ENCODE assay signal across 8 cellular contexts in the genomic region with DNA sequence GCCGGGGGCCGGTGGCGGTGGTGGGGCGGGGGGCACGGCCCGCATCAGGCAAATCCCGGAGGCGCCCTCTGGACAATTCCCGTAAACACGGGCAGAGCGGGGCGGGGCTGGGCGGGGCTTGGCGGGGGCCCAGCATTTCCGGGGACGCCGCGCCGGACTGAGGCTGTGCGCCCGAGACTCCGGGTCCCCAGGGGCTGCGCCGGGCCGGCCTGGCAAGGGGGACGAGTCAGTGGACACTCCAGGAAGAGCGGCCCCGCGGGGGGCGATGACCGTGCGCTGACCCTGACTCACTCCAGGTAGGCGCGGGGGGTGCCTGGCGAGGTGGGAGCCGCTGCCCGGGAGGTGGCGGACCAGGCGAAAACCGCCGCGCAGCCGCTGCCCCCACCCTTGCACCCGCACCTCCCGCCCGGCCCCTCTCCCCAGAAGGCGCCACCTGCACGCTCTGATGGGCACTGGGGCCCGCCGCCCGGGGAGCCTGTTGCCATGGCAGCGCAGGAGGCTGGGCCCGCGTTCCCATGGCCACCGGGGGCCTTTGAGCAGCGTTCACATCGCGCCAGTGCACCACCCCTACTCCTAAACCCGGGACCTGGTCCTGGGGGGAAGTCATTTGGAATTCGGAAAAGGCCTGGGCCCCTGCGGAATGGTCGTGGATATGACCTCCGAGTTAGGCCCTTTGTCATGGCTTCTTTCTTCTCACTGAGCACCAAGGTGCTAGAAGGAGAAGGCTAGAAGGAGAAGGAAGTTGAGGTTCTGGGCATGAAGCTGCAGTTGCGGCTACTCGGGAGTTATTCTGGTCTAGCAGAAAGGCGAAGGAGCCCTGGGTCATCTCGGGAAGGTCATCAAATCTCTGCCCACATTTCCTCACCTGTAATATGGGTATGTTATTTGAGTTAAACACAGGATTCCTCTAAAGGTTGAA. TPM values are rescaled to one million over a fixed set of nuclear protein-coding genes. Genes with fewer than 3 reads are reported as not detected.
DNase-seq lines count a peak whose midpoint lies in the region; ATAC-seq and TF ChIP-seq lines count a peak whose summit lies in the region.

No MANE protein-coding gene starts in this region.

- H3K36me3 Mint-ChIP-seq in CD14-positive monocyte: peaks cover 3% of the 10 kb centered on the region in 2 donors

- H3K27ac Mint-ChIP-seq in CD14-positive monocyte: peak overlapping the region; percentile 76 to 90 (median 83)

- peaks cover 18 to 36% of the 10 kb centered on the region in 2 donors for H3K4me1 ChIP-seq in mucosa of rectum (ENCODE audit: control insufficient read depth in 2 of 2, insufficient read depth in 2 of 2, low read length in 2 of 2)

- H3K4me3 ChIP-seq in epithelial cell of proximal tubule (ENCODE audit: low read depth, low read length): peak overlapping the region; percentile 76
- peak overlapping the region; percentile 86 to 87 for H3K4me3 ChIP-seq in mucosa of rectum (ENCODE audit: low read length in 2 of 2)

- intact Hi-C loops in CD14-positive monocyte (cut with micrococcal nuclease): no loop called here

- H3K9me3 ChIP-seq in mucosa of rectum (ENCODE audit: control insufficient read depth in 2 of 2, low read length in 2 of 2): no peaks in the 10 kb centered on the region

- H3K27me3 Mint-ChIP-seq in CD14-positive monocyte (ENCODE audit: low read depth in 3 of 3): peaks cover 3 to 9% (median 4%) of the 10 kb centered on the region in 3 donors

- H3K9me3 Mint-ChIP-seq in CD14-positive monocyte: peaks cover 0 to 4% (median 0%) of the 10 kb centered on the region in 7 donors

- H3K36me3 ChIP-seq in mucosa of rectum (ENCODE audit: control insufficient read depth in 2 of 2, insufficient read depth in 2 of 2, low read length in 2 of 2): no peaks in the 10 kb centered on the region

- peak overlapping the region; percentile 80 to 84 for H3K9ac ChIP-seq in mucosa of rectum (ENCODE audit: low read depth in 1 of 2, low read length in 2 of 2)

- peak overlapping the region; percentile 84 to 94 for H3K4me3 Mint-ChIP-seq in CD14-positive monocyte

- peaks cover 56% of the 10 kb centered on the region for H3K4me1 Mint-ChIP-seq in CD14-positive monocyte

- DNase-seq in CD14-positive monocyte (ENCODE audit: low spot score) (no peak), NCI-H748 treated with DMSO at 0.1 percent for 48 hours (lab: John Stamatoyannopoulos, UW) (peak; percentile 6), epithelial cell of proximal tubule (ENCODE audit: low read depth) (no peak), substantia nigra (lab: John Stamatoyannopoulos, UW) (peak in 48 of 49 donors; percentile 16 to 99 (median 64))
- peak; percentile 78 for DNase-seq in activated CD8-positive, alpha-beta memory T cell treated with anti-CD3 and anti-CD28 coated beads, Interleukin-2, amount 50 U/mL, for 48 hours

- H3K27me3 ChIP-seq in mucosa of rectum (ENCODE audit: control insufficient read depth in 2 of 2, insufficient read depth in 2 of 2, low read length in 2 of 2): no peaks in the 10 kb centered on the region

- peak; percentile 43 for TF ChIP-seq POLR2A in GM19193 (IDR thresholded peaks at IDR 0.05; ENCODE audit: extremely low read depth, insufficient read depth, insufficient read length)

- peak; percentile 62 for ATAC-seq in HG03196 (IDR thresholded peaks at IDR 0.05; ENCODE audit: unreplicated experiment)

- TF ChIP-seq CTCF in CD14-positive monocyte (IDR thresholded peaks at IDR 0.05) (no peak), epithelial cell of proximal tubule (conservative IDR thresholded peaks at IDR 0.05; ENCODE audit: low read depth, low read length) (no peak)

- H3K27ac ChIP-seq in mucosa of rectum (ENCODE audit: low read depth in 2 of 2, low read length in 2 of 2) (peak overlapping the region; percentile 95 to 99), substantia nigra (ENCODE audit: low read depth, low read length, poor library complexity, severe bottlenecking) (peak overlapping the region; percentile 90)

RNA-seq across cellular contexts. Expression of gene SEMA4B, which starts 16.1 kb away (rescaled TPM):
- polyA plus RNA-seq in CD14-positive monocyte: 10 to 100 TPM; 13.2 to 22.0 TPM
- 75.6 and 89.6 TPM in 2 replicates for total RNA-seq in epithelial cell of proximal tubule

RNA-seq across cellular contexts. Expression of gene CIB1, which starts 48.7 kb away (rescaled TPM):
- 100 to 1,000 TPM; 169 to 197 TPM for polyA plus RNA-seq in CD14-positive monocyte
- total RNA-seq in epithelial cell of proximal tubule: 76.0 and 90.9 TPM in 2 replicates

RNA-seq across cellular contexts. Expression of gene GDPGP1, which starts 49.0 kb away (rescaled TPM):
- under 1 TPM; 0.53 to 0.91 TPM for polyA plus RNA-seq in CD14-positive monocyte
- total RNA-seq in epithelial cell of proximal tubule: 9.9 and 22.3 TPM in 2 replicates

Comparison
In these comparisons a context has a peak if more than half of its experiments do, and no peak if none do; other contexts are left out.
1. DNase-seq: peak in NCI-H748 treated with DMSO at 0.1 percent for 48 hours (single experiment), activated CD8-positive, alpha-beta memory T cell treated with anti-CD3 and anti-CD28 coated beads, Interleukin-2, amount 50 U/mL, for 48 hours (single experiment) and substantia nigra (48 of 49); none in CD14-positive monocyte (single experiment) and epithelial cell of proximal tubule (single experiment).